ENCODE assay signal across 9 cellular contexts in the genomic region with DNA sequence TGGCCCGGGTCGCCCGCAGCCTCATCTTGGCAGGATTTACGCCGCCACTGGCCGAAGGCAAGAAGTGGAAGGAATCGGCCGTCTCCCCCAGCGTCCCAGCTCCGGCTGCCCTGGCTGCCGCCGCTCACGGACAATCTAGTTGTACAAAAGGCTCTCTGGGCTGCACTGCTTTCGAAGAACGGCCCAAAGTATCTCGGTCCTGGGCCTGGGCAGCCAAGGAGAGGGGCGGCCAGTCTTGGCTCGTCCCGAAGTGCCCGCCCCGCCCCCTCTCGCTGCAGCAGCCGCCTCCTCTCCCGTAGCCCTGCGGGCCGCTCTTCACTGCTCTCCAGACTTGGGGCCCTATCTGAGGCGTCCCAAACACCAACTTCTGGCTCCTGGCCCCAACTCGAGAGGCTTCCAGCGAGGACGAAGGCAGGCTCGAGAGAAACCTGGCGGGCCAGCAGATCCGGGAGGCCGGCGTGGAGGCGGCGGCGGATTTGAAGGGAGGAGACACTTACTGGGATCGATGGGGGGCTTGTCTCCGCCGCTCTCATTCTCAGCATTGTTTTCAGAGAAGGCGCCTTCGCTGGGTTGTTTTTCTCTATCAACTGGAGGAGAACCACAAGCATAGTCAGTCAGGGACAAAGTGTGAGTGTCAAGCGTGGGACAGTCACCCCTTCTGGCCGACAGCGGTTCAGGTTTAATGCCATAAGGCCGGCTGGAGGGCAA. TPM values are rescaled to one million over a fixed set of nuclear protein-coding genes. Genes with fewer than 3 reads are reported as not detected.
DNase-seq lines count a peak whose midpoint lies in the region; ATAC-seq and TF ChIP-seq lines count a peak whose summit lies in the region.
"Had no signal": no experiment of that assay in that cellular context is flagged by ENCODE, and none has a peak within 500 bp of the region (broad histone marks: within the 10 kb centered on the region; RNA-seq: fewer than 3 reads in every experiment).

No MANE protein-coding gene starts in this region.

- 8 to 14% (median 8%) methylated on average over 44 to 47 of the region's 47 CpGs for WGBS in ovary, 3 donors

- DNase-seq in CD4-positive, CD25-positive, alpha-beta regulatory T cell = peak in 1 of 3 donors; percentile 21
- DNase-seq in LoVo (ENCODE audit: low spot score) (peak; percentile 57), epithelial cell of prostate (ENCODE audit: low read depth, low spot score) (no peak), ovary (no peak), Karpas-422 (no peak), SW 1271 (lab: John Stamatoyannopoulos, UW) (no peak)
- no peak for DNase-seq in stimulated activated CD4-positive, alpha-beta T cell treated with anti-CD3 and anti-CD28 coated beads, Interleukin-15, amount 100 ng/mL, for 24 hours

- no peaks in the 10 kb centered on the region for H3K79me2 ChIP-seq in Karpas-422 (ENCODE audit: low read length)

- no peak overlapping the region for H3K27ac ChIP-seq in CD4-positive, CD25-positive, alpha-beta regulatory T cell (ENCODE audit: insufficient read depth, low read length, poor library complexity, severe bottlenecking)
- peak overlapping the region; percentile 93 for H3K27ac ChIP-seq in epithelial cell of prostate
- no peak overlapping the region for H3K27ac ChIP-seq in ovary
- H3K27ac ChIP-seq in Karpas-422 (ENCODE audit: low read length) = no peak overlapping the region

- intact Hi-C loops in ovary (cut with DNase I) = loop anchor here (5.0 to 10.0 kb wide), 5 partner anchors 790 to 1280 kb away; no protein-coding TSS in a partner anchor

- no peaks in the 10 kb centered on the region for H3K36me3 Mint-ChIP-seq in CD4-positive, CD25-positive, alpha-beta regulatory T cell

- peaks cover 90% of the 10 kb centered on the region for H3K27me3 Mint-ChIP-seq in CD4-positive, CD25-positive, alpha-beta regulatory T cell

- H3K4me3 Mint-ChIP-seq in CD4-positive, CD25-positive, alpha-beta regulatory T cell = peak overlapping the region; percentile 7 to 82 (median 56)

- H4K20me1 ChIP-seq in Karpas-422 (ENCODE audit: insufficient read depth, low read depth, low read length) = no peaks in the 10 kb centered on the region

- H3K9me3 ChIP-seq in CD4-positive, CD25-positive, alpha-beta regulatory T cell (ENCODE audit: control insufficient read depth in 2 of 2, low read length in 2 of 2) = no peaks in the 10 kb centered on the region
- H3K9me3 ChIP-seq in ovary = no peaks in the 10 kb centered on the region
- no peaks in the 10 kb centered on the region for H3K9me3 ChIP-seq in Karpas-422 (ENCODE audit: low read length)

- TF ChIP-seq CTCF in ovary (IDR thresholded peaks at IDR 0.05) = no peak

- H3K36me3 ChIP-seq in CD4-positive, CD25-positive, alpha-beta regulatory T cell (ENCODE audit: control insufficient read depth, insufficient read depth, low read length) = no peaks in the 10 kb centered on the region
- no peaks in the 10 kb centered on the region for H3K36me3 ChIP-seq in ovary
- no peaks in the 10 kb centered on the region for H3K36me3 ChIP-seq in Karpas-422 (ENCODE audit: insufficient read depth, low read length)

- ATAC-seq in CD4-positive, CD25-positive, alpha-beta regulatory T cell (ENCODE audit: low read depth in 2 of 2) = no peak
- ATAC-seq in GM19395 (IDR thresholded peaks at IDR 0.05; ENCODE audit: unreplicated experiment) = no peak

- H3K27ac Mint-ChIP-seq in CD4-positive, CD25-positive, alpha-beta regulatory T cell = peak overlapping the region in 2 of 3 donors; percentile 47 to 85

- no peak overlapping the region for H2AFZ ChIP-seq in Karpas-422 (ENCODE audit: low read length)

- no peaks in the 10 kb centered on the region for H3K9me2 ChIP-seq in Karpas-422 (replicated peaks; ENCODE audit: insufficient read depth, low read length)

- no peak overlapping the region for H3K4me2 ChIP-seq in Karpas-422 (ENCODE audit: low read depth, low read length, poor library complexity, severe bottlenecking)

- peaks cover 0 to 14% (median 0%) of the 10 kb centered on the region in 7 donors for H3K9me3 Mint-ChIP-seq in CD4-positive, CD25-positive, alpha-beta regulatory T cell

- no peak for TF ChIP-seq EP300 in ovary (IDR thresholded peaks at IDR 0.05)

- peaks cover 4 to 47% (median 15%) of the 10 kb centered on the region in 4 donors for H3K4me1 Mint-ChIP-seq in CD4-positive, CD25-positive, alpha-beta regulatory T cell

- peaks cover 54% of the 10 kb centered on the region for H3K4me1 ChIP-seq in CD4-positive, CD25-positive, alpha-beta regulatory T cell (ENCODE audit: control insufficient read depth, insufficient read depth, low read length, poor library complexity, severe bottlenecking)
- H3K4me1 ChIP-seq in ovary (ENCODE audit: insufficient read depth) = peaks cover 2% of the 10 kb centered on the region
- H3K4me1 ChIP-seq in Karpas-422 (ENCODE audit: low read length) = peaks cover 18% of the 10 kb centered on the region

- no peak for TF ChIP-seq POLR2A in ovary (IDR thresholded peaks at IDR 0.05)

- no peak overlapping the region for H3K4me3 ChIP-seq in CD4-positive, CD25-positive, alpha-beta regulatory T cell (ENCODE audit: low read depth, low read length)
- peak overlapping the region; percentile 53 for H3K4me3 ChIP-seq in ovary
- no peak overlapping the region for H3K4me3 ChIP-seq in Karpas-422 (ENCODE audit: low read length)

- H3K9ac ChIP-seq in Karpas-422 (ENCODE audit: low read length) = no peak overlapping the region

- H3K27me3 ChIP-seq in CD4-positive, CD25-positive, alpha-beta regulatory T cell (ENCODE audit: control insufficient read depth, insufficient read depth, low read length) = peaks cover 41% of the 10 kb centered on the region
- H3K27me3 ChIP-seq in ovary (peaks cover 11% of the 10 kb centered on the region), Karpas-422 (ENCODE audit: low read length) (no peaks in the 10 kb centered on the region)

RNA-seq across cellular contexts. Expression of a gene that starts 0.8 kb away (rescaled TPM):
- 1.1 TPM for total RNA-seq in CD4-positive, CD25-positive, alpha-beta regulatory T cell
- under 1 TPM in 1 of 4 donors, not detected in 3; 0.20 TPM for polyA plus RNA-seq in CD4-positive, CD25-positive, alpha-beta regulatory T cell
- total RNA-seq in ovary = 1 to 10 TPM in 1 of 7 donors, under 1 TPM in 5, not detected in 1; 0.12 to 1.0 (median 0.57) TPM
- polyA plus RNA-seq in ovary = 1 to 10 TPM in 1 of 2 donors, under 1 TPM in 1; 0.22 to 2.5 TPM
- not detected in 2 replicates for total RNA-seq in Karpas-422 (2014; rRNA removed; shearing (Covaris generic); ENCODE audit: low replicate concordance)
- total RNA-seq: SK-MEL-5 had no signal

RNA-seq across cellular contexts. Expression of a gene that starts 8.1 kb away (rescaled TPM):
- total RNA-seq in CD4-positive, CD25-positive, alpha-beta regulatory T cell = not detected
- polyA plus RNA-seq in CD4-positive, CD25-positive, alpha-beta regulatory T cell = not detected
- total RNA-seq in ovary = 1 to 10 TPM in 3 of 7 donors, under 1 TPM in 4; 0.23 to 4.5 (median 0.75) TPM
- polyA plus RNA-seq in ovary = 1 to 10 TPM in 1 of 2 donors, under 1 TPM in 1; 0.53 to 4.1 TPM
- 7.5 and 10.2 TPM in 2 replicates for total RNA-seq in Karpas-422 (2014; rRNA removed; shearing (Covaris generic); ENCODE audit: low replicate concordance)
- total RNA-seq: SK-MEL-5 had no signal

RNA-seq across cellular contexts. Expression of a gene that starts 9.6 kb away (rescaled TPM):
- total RNA-seq in CD4-positive, CD25-positive, alpha-beta regulatory T cell = 0.35 TPM
- polyA plus RNA-seq in CD4-positive, CD25-positive, alpha-beta regulatory T cell = not detected
- total RNA-seq in ovary = 1 to 10 TPM in 3 of 7 donors, under 1 TPM in 3, not detected in 1; 0.25 to 2.0 (median 0.91) TPM
- 1 to 10 TPM in 1 of 2 donors, under 1 TPM in 1; 0.34 to 2.8 TPM for polyA plus RNA-seq in ovary
- not detected in 2 replicates for total RNA-seq in Karpas-422 (2014; rRNA removed; shearing (Covaris generic); ENCODE audit: low replicate concordance)
- total RNA-seq: SK-MEL-5 had no signal

RNA-seq across cellular contexts. Expression of a gene that starts 12.2 kb away (rescaled TPM):
- not detected for total RNA-seq in CD4-positive, CD25-positive, alpha-beta regulatory T cell
- polyA plus RNA-seq in CD4-positive, CD25-positive, alpha-beta regulatory T cell = under 1 TPM in 1 of 4 donors, not detected in 3; 0.13 TPM
- total RNA-seq in ovary = 10 to 100 TPM in 2 of 7 donors, 1 to 10 TPM in 3, under 1 TPM in 2; 0.36 to 50.9 (median 1.3) TPM
- polyA plus RNA-seq in ovary = 1 to 10 TPM; 2.3 to 3.4 TPM
- 1.3 TPM in 2 replicates for total RNA-seq in Karpas-422 (2014; rRNA removed; shearing (Covaris generic); ENCODE audit: low replicate concordance)

RNA-seq across cellular contexts. Expression of a gene that starts 17.0 kb away (rescaled TPM):
- not detected for total RNA-seq in CD4-positive, CD25-positive, alpha-beta regulatory T cell
- polyA plus RNA-seq in CD4-positive, CD25-positive, alpha-beta regulatory T cell = not detected
- total RNA-seq in ovary = 1 to 10 TPM in 3 of 7 donors, under 1 TPM in 4; 0.32 to 4.2 (median 0.43) TPM
- polyA plus RNA-seq in ovary = under 1 TPM in 1 of 2 donors, not detected in 1; 0.29 TPM
- total RNA-seq in Karpas-422 (2014; rRNA removed; shearing (Covaris generic); ENCODE audit: low replicate concordance) = 3.4 and 8.4 TPM in 2 replicates
